1 cellular context compared by ENCODE assay signal in the genomic region with DNA sequence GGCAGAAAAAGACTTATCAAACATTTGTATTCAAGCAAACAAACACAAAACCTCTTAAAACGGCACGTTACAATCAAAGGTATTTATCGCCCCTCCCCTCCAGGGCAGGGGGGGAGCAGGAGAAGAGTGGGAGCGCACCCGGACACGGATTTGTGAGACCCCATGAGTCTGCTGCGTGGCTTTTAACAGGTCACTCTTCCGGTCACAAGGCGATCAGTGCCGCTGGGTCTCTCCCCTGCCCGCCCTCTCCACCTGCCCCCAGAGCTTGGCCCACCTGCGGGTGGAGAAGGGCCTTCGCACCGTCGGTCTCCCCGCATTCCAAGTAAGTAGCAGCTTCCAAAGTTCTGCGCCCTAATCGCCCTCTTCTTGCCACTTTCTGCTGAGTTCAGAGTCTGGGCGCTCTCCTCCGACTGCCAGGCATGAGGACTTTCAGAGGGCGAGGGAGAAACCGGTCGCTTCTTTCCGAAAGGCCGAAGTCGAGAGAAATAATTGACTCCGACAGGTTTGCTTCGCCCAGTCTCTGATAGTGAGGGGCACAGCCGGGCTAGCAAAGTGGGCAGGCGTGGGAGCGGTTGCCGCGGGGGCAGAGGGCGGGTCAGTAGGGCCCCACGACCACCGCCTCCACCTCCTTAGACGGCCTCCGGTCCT.
TF ChIP-seq lines count a peak whose summit lies in the region.

No MANE protein-coding gene starts in this region.

TF ChIP-seq in WTC11, 78 proteins besides CTCF, POLR2A, EP300 and RAD21 (continued from another document):
- TF ChIP-seq TEAD4 (CRISPR knock-in tag; IDR thresholded peaks at IDR 0.05) (0 out of 2 replicates have a peak, but pooled peaks have one; percentile 24), SOX15 (CRISPR knock-in tag; IDR thresholded peaks at IDR 0.05) (no peak), SP1 (CRISPR knock-in tag; conservative IDR thresholded peaks at IDR 0.05) (0 out of 2 replicates have a peak, but pooled peaks have one; percentile 16)
- TF ChIP-seq, protein P1, sequence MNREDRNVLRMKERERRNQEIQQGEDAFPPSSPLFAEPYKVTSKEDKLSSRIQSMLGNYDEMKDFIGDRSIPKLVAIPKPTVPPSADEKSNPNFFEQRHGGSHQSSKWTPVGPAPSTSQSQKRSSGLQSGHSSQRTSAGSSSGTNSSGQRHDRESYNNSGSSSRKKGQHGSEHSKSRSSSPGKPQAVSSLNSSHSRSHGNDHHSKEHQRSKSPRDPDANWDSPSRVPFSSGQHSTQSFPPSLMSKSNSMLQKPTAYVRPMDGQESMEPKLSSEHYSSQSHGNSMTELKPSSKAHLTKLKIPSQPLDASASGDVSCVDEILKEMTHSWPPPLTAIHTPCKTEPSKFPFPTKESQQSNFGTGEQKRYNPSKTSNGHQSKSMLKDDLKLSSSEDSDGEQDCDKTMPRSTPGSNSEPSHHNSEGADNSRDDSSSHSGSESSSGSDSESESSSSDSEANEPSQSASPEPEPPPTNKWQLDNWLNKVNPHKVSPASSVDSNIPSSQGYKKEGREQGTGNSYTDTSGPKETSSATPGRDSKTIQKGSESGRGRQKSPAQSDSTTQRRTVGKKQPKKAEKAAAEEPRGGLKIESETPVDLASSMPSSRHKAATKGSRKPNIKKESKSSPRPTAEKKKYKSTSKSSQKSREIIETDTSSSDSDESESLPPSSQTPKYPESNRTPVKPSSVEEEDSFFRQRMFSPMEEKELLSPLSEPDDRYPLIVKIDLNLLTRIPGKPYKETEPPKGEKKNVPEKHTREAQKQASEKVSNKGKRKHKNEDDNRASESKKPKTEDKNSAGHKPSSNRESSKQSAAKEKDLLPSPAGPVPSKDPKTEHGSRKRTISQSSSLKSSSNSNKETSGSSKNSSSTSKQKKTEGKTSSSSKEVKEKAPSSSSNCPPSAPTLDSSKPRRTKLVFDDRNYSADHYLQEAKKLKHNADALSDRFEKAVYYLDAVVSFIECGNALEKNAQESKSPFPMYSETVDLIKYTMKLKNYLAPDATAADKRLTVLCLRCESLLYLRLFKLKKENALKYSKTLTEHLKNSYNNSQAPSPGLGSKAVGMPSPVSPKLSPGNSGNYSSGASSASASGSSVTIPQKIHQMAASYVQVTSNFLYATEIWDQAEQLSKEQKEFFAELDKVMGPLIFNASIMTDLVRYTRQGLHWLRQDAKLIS (CRISPR knock-in tag; IDR thresholded peaks at IDR 0.05; ENCODE audit: borderline replicate concordance): 0 out of 2 replicates have a peak, but pooled peaks have one; percentile 34
